ENCODE assay signal across 9 cellular contexts in the genomic region with DNA sequence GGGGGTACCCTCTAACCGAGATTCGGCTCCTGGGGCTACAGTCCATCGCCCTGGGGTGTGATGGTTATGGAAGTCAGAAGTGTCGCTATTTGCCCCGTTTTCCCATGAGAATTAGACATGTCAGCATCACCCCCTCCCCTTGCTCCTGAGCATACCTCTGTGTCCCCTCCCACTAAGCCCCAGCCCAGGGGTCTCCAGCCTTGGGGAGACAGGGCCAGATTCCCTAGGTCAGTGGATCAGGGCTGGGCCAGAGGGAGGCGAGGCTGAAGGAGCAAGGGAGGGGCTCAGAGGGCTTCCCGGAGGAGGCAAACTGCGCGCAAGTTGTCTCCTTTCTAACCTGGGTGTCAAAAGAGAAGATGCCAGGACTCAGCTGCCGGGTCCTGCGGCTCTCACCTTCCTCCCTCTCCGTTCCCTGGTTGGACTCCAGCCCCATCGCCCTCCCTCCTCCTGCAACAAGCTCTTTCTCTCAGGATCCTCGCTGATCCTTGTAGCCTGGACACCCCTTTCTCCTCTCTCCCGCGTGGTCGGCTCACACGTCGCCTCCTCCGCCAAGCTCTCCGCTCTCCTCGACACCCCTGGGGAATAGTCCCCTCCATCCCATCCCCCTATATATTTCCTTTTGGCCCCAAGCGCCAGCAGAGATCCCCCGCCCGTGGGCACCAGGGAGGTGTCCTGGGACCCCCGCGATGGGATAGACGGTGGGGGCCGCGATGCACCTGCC. TPM values are rescaled to one million over a fixed set of nuclear protein-coding genes. Genes with fewer than 3 reads are reported as not detected.
DNase-seq lines count a peak whose midpoint lies in the region; ATAC-seq and TF ChIP-seq lines count a peak whose summit lies in the region.
"Had no signal": no experiment of that assay in that cellular context is flagged by ENCODE, and none has a peak within 500 bp of the region (broad histone marks: within the 10 kb centered on the region; RNA-seq: fewer than 3 reads in every experiment).

No MANE protein-coding gene starts in this region.

- CTCF ChIA-PET in HEK293T (lab: Yijun Ruan, JAX): no interaction called here

- ATAC-seq in natural killer cell: peak in 2 of 3 donors; percentile 10 to 11
- ATAC-seq in GM18498 (IDR thresholded peaks at IDR 0.05; ENCODE audit: unreplicated experiment): no peak
- ATAC-seq in HG03457 (IDR thresholded peaks at IDR 0.05; ENCODE audit: unreplicated experiment): no peak

- in situ Hi-C loops in brain microvascular endothelial cell (cut with HindIII; ENCODE audit: low pct_ligation_motif_present, low sequenced_read_pairs): no loop called here

- intact Hi-C loops in natural killer cell (cut with micrococcal nuclease): no loop called here

- POLR2A ChIA-PET in HEK293T (lab: Yijun Ruan, JAX): no interaction called here

- H3K9me3 Mint-ChIP-seq in natural killer cell: no peaks in the 10 kb centered on the region

- H3K4me3 ChIP-seq in AG10803 (ENCODE audit: low read length): peak overlapping the region; percentile 31
- peak overlapping the region; percentile 30 for H3K4me3 ChIP-seq in brain microvascular endothelial cell (ENCODE audit: low read depth, low read length)

- H3K27me3 ChIP-seq in brain microvascular endothelial cell (replicated peaks): peaks cover 79% of the 10 kb centered on the region

- H3K27me3 Mint-ChIP-seq in natural killer cell (ENCODE audit: low read depth in 2 of 2): peaks cover 41 to 63% of the 10 kb centered on the region in 2 donors

- H3K36me3 ChIP-seq in brain microvascular endothelial cell (replicated peaks): no peaks in the 10 kb centered on the region

- H3K27ac Mint-ChIP-seq in natural killer cell: no peak overlapping the region

- no peaks in the 10 kb centered on the region for H3K36me3 Mint-ChIP-seq in natural killer cell

- DNase-seq in AG10803 (ENCODE audit: low read depth): no peak
- DNase-seq in HEK293T (ENCODE audit: extremely low spot score): no peak
- DNase-seq in brain microvascular endothelial cell: no peak
- no peak for DNase-seq in natural killer cell
- DNase-seq in C1 segment of cervical spinal cord (lab: John Stamatoyannopoulos, UW): no peak
- DNase-seq in stimulated activated naive CD4-positive, alpha-beta T cell treated with Interleukin-2 at 50 U/mL for 16 hours (lab: John Stamatoyannopoulos, UW): no peak
- DNase-seq: NCI-H1092 treated with DMSO at 0.1 percent for 48 hours had no signal

- TF ChIP-seq CTCF in AG10803 (conservative IDR thresholded peaks at IDR 0.05; ENCODE audit: low read length): no peak
- TF ChIP-seq CTCF in brain microvascular endothelial cell (IDR thresholded peaks at IDR 0.05; ENCODE audit: low read depth, low read length, missing control alignments): no peak
- no peak for TF ChIP-seq CTCF in natural killer cell (IDR thresholded peaks at IDR 0.05)

- peaks cover 4 to 28% of the 10 kb centered on the region in 2 donors for H3K4me1 Mint-ChIP-seq in natural killer cell

- peak overlapping the region; percentile 57 for H3K4me3 Mint-ChIP-seq in natural killer cell

- no peak overlapping the region for H3K27ac ChIP-seq in brain microvascular endothelial cell

TF ChIP-seq in HEK293T, 16 proteins besides CTCF, POLR2A, EP300 and RAD21:
- no peak for TF ChIP-seq SUZ12 (IDR thresholded peaks at IDR 0.05)
- peak; percentile 76 for TF ChIP-seq L3MBTL2 (conservative IDR thresholded peaks at IDR 0.05)

RNA-seq across cellular contexts. Expression of gene TMEM59L, which starts 0.5 kb away (rescaled TPM):
- total RNA-seq in natural killer cell: not detected

RNA-seq across cellular contexts. Expression of gene CRLF1, which starts 5.6 kb away (rescaled TPM):
- not detected for total RNA-seq in natural killer cell

RNA-seq across cellular contexts. Expression of gene REX1BD, which starts 23.6 kb away (rescaled TPM):
- 10 to 100 TPM; 80.6 to 86.9 (median 85.3) TPM for total RNA-seq in natural killer cell

RNA-seq across cellular contexts. Expression of gene KLHL26, which starts 24.6 kb away (rescaled TPM):
- total RNA-seq in natural killer cell: 10 to 100 TPM in 1 of 3 donors, 1 to 10 TPM in 2; 8.0 to 11.5 (median 9.6) TPM

RNA-seq across cellular contexts. Expression of gene UBA52, which starts 40.6 kb away (rescaled TPM):
- 1,000 to 10,000 TPM; 1,016 to 1,271 (median 1,271) TPM for total RNA-seq in natural killer cell

Comparison
In these comparisons a context has a peak if more than half of its experiments do, and no peak if none do; other contexts are left out.
1. ATAC-seq: peak in natural killer cell (2 of 3); none in GM18498 (single experiment) and HG03457 (single experiment).